Comparison of ENCODE assay signal across 10 cellular contexts in the genomic region with DNA sequence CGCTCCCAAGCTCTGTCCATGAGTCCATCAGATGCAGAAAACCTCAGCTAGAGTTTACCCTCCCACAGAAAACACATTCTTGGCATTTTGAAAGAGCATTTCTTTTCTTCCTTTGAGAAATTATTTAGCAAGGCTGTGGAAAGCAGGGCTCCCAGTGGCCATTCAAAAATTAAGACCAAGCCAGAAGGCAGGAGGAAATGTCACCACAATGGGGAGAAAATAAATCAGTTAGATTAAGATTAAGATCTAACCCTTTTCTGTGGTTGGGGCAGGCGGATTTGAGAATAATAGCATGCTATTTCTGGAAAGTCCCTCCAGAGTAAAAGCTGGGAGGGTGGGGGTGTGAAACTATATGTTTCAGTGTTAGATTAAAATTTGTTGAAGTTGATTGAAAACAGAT. TPM values are rescaled to one million over a fixed set of nuclear protein-coding genes. Genes with fewer than 3 reads are reported as not detected.
A peak's percentile ranks its signal among the peaks of the same experiment; 100 is the strongest.
DNase-seq lines count a peak whose midpoint lies in the region; ATAC-seq and TF ChIP-seq lines count a peak whose summit lies in the region.
"Had no signal": no experiment of that assay in that cellular context is flagged by ENCODE, and none has a peak within 500 bp of the region (broad histone marks: within the 10 kb centered on the region; RNA-seq: fewer than 3 reads in every experiment).

No MANE protein-coding gene starts in this region.

- H3K27ac Mint-ChIP-seq in MCF 10A (ENCODE audit: low read depth, unreplicated experiment): no peak overlapping the region
- H3K27ac Mint-ChIP-seq in effector memory CD8-positive, alpha-beta T cell: peak overlapping the region; percentile 70 to 85
- H3K27ac Mint-ChIP-seq: dendritic cell treated with granulocyte-macrophage colony-stimulating factor and Interleukin-4, amounts not matched to agents 40 ng/mL and 50 ng/mL, for 4 days had no signal

- no peak for DNase-seq in breast epithelium (ENCODE audit: low spot score in 2 of 2)
- no peak for DNase-seq in MCF 10A (ENCODE audit: unreplicated experiment)
- peak in 4 of 5 donors; percentile 14 to 77 (median 36) for DNase-seq in T-helper 1 cell
- peak; percentile 40 to 46 (median 40) for DNase-seq in effector memory CD8-positive, alpha-beta T cell
- DNase-seq in thyroid gland: no peak
- DNase-seq in NCI-H69 (lab: John Stamatoyannopoulos, UW): no peak
- DNase-seq in NCI-H345 (lab: John Stamatoyannopoulos, UW): no peak
- no peak for DNase-seq in LoVo (ENCODE audit: low spot score)

- BruUV-seq in MCF 10A (replicated peaks; lab: Mats Ljungman, UMichigan): no TSS peak

- H3K9me3 Mint-ChIP-seq in MCF 10A (ENCODE audit: unreplicated experiment): no peaks in the 10 kb centered on the region
- H3K9me3 Mint-ChIP-seq in effector memory CD8-positive, alpha-beta T cell: no peaks in the 10 kb centered on the region

- H3K4me3 ChIP-seq in breast epithelium: no peak overlapping the region
- no peak overlapping the region for H3K4me3 ChIP-seq in thyroid gland (replicated peaks in 1 of 3)

- H3K27me3 ChIP-seq in breast epithelium (no peaks in the 10 kb centered on the region), thyroid gland (no peaks in the 10 kb centered on the region)

- no peaks in the 10 kb centered on the region for H3K36me3 ChIP-seq in breast epithelium
- H3K36me3 ChIP-seq in thyroid gland: no peaks in the 10 kb centered on the region

- peaks cover 5% of the 10 kb centered on the region for H3K4me1 Mint-ChIP-seq in MCF 10A (ENCODE audit: insufficient read depth, unreplicated experiment)
- H3K4me1 Mint-ChIP-seq in effector memory CD8-positive, alpha-beta T cell (ENCODE audit: low read depth in 2 of 2): peaks cover 68 to 74% of the 10 kb centered on the region in 2 donors

- no peaks in the 10 kb centered on the region for H3K9me3 ChIP-seq in breast epithelium
- no peaks in the 10 kb centered on the region for H3K9me3 ChIP-seq in thyroid gland

- no peak for TF ChIP-seq CTCF in breast epithelium (IDR thresholded peaks at IDR 0.05)
- no peak for TF ChIP-seq CTCF in MCF 10A (IDR thresholded peaks at IDR 0.05; ENCODE audit: unreplicated experiment)
- no peak for TF ChIP-seq CTCF in thyroid gland (IDR thresholded peaks at IDR 0.05)

- 67 to 72% methylated on average over 2 of the region's 2 CpGs for WGBS in thyroid gland, 2 donors

- H3K27ac ChIP-seq in breast epithelium (peak overlapping the region; percentile 67 to 81), thyroid gland (peak overlapping the region in 2 of 3 donors; percentile 25 to 80)
- H3K27ac ChIP-seq: C4-2B had no signal

- CTCF ChIA-PET in MCF 10A (lab: Yijun Ruan, JAX): interaction anchor here (0.6 to 1.2 kb wide), 2 partner anchors 31 to 73 kb away, joined by 3 read pairs; no protein-coding TSS in a partner anchor

- ATAC-seq in effector memory CD8-positive, alpha-beta T cell (replicated peaks): peak; percentile 83

- H3K36me3 Mint-ChIP-seq in MCF 10A (ENCODE audit: insufficient read depth, unreplicated experiment): no peaks in the 10 kb centered on the region
- H3K36me3 Mint-ChIP-seq in effector memory CD8-positive, alpha-beta T cell (ENCODE audit: insufficient read depth): peaks cover 14% of the 10 kb centered on the region

- POLR2A ChIA-PET in MCF 10A (lab: Yijun Ruan, JAX): interaction anchor here (0.5 to 1.0 kb wide), 3 partner anchors 9 to 320 kb away, joined by 3 to 5 read pairs (median 3); no protein-coding TSS in a partner anchor

- peaks cover 13 to 32% of the 10 kb centered on the region in 2 donors for H3K4me1 ChIP-seq in breast epithelium
- H3K4me1 ChIP-seq in thyroid gland: peaks cover 43 to 66% of the 10 kb centered on the region in 2 donors

- TF ChIP-seq POLR2A in breast epithelium (IDR thresholded peaks at IDR 0.05) (no peak), thyroid gland (IDR thresholded peaks at IDR 0.05) (no peak)

- H3K4me3 Mint-ChIP-seq in MCF 10A (ENCODE audit: unreplicated experiment): no peak overlapping the region
- peak overlapping the region; percentile 73 to 76 for H3K4me3 Mint-ChIP-seq in effector memory CD8-positive, alpha-beta T cell
- H3K4me3 Mint-ChIP-seq: dendritic cell treated with granulocyte-macrophage colony-stimulating factor and Interleukin-4, amounts not matched to agents 40 ng/mL and 50 ng/mL, for 4 days had no signal

- H3K27me3 Mint-ChIP-seq in MCF 10A (ENCODE audit: insufficient read depth, unreplicated experiment): no peaks in the 10 kb centered on the region
- no peaks in the 10 kb centered on the region for H3K27me3 Mint-ChIP-seq in effector memory CD8-positive, alpha-beta T cell
- H3K27me3 Mint-ChIP-seq: dendritic cell treated with granulocyte-macrophage colony-stimulating factor and Interleukin-4, amounts not matched to agents 40 ng/mL and 50 ng/mL, for 4 days had no signal

- intact Hi-C loops in breast epithelium (cut with DNase I; ENCODE audit: low total_unique reads) (no loop called here), MCF 10A (cut with micrococcal nuclease) (no loop called here), thyroid gland (cut with DNase I) (no loop called here)

RNA-seq across cellular contexts. Expression of a gene that starts 20.2 kb away (rescaled TPM):
- total RNA-seq in breast epithelium: 100 to 1,000 TPM in 2 of 3 donors, 10 to 100 TPM in 1; 66.1 to 227 (median 131) TPM
- 15.2 and 17.2 TPM in 2 replicates for total RNA-seq in MCF 10A (2022)
- 10 to 100 TPM; 45.8 to 69.7 (median 61.7) TPM for total RNA-seq in thyroid gland

Comparison
In these comparisons a context has a peak if more than half of its experiments do, and no peak if none do; other contexts are left out.
1. DNase-seq: peak in T-helper 1 cell (4 of 5) and effector memory CD8-positive, alpha-beta T cell (3 of 3); none in breast epithelium (0 of 2), MCF 10A (single experiment), thyroid gland (0 of 2), NCI-H69 (single experiment), NCI-H345 (single experiment) and LoVo (single experiment).